ENCODE assay signal across 9 cellular contexts in genomic region chr7:50317697-50318640, GRCh38. TPM values are rescaled to one million over a fixed set of nuclear protein-coding genes. Genes with fewer than 3 reads are reported as not detected.
DNase-seq lines count a peak whose midpoint lies in the region; ATAC-seq and TF ChIP-seq lines count a peak whose summit lies in the region.
"Had no signal": no experiment of that assay in that cellular context is flagged by ENCODE, and none has a peak within 500 bp of the region (broad histone marks: within the 10 kb centered on the region; RNA-seq: fewer than 3 reads in every experiment).

No MANE protein-coding gene starts in this region.

- TF ChIP-seq POLR2A in suprapubic skin (IDR thresholded peaks at IDR 0.05), result no peak

- WGBS in suprapubic skin, result 78% methylated on average over 16 of the region's 16 CpGs

- H3K9me3 Mint-ChIP-seq in stimulated activated effector memory CD8-positive, alpha-beta T cell treated with anti-CD3 and anti-CD28 coated beads, Interleukin-12 subunit alpha, Interleukin-12 subunit beta, amount 100 ng/mL, for 72 hours, result no peaks in the 10 kb centered on the region

- no peak overlapping the region for H3K27ac ChIP-seq in suprapubic skin

- H3K4me1 Mint-ChIP-seq in stimulated activated effector memory CD8-positive, alpha-beta T cell treated with anti-CD3 and anti-CD28 coated beads, Interleukin-12 subunit alpha, Interleukin-12 subunit beta, amount 100 ng/mL, for 72 hours, result peaks cover 99% of the 10 kb centered on the region

- ATAC-seq in GM18909 (IDR thresholded peaks at IDR 0.05; ENCODE audit: poor library complexity, unreplicated experiment) (peak; percentile 1), HG03354 (IDR thresholded peaks at IDR 0.05; ENCODE audit: poor library complexity, severe bottlenecking, unreplicated experiment) (peak; percentile 4), HG03442 (IDR thresholded peaks at IDR 0.05; ENCODE audit: unreplicated experiment) (no peak)
- ATAC-seq in stimulated activated effector memory CD8-positive, alpha-beta T cell treated with anti-CD3 and anti-CD28 coated beads, Interleukin-12 subunit alpha, Interleukin-12 subunit beta, amount 100 ng/mL, for 72 hours, result peak; percentile 57

- TF ChIP-seq CTCF in suprapubic skin (IDR thresholded peaks at IDR 0.05), result no peak

- H3K36me3 ChIP-seq in suprapubic skin, result no peaks in the 10 kb centered on the region

- DNase-seq in activated naive CD4-positive, alpha-beta T cell treated with Interleukin-2 at 50 U/mL for 16 hours, result peak; percentile 39
- DNase-seq in stimulated activated effector memory CD8-positive, alpha-beta T cell treated with anti-CD3 and anti-CD28 coated beads, Interleukin-12 subunit alpha, Interleukin-12 subunit beta, amount 100 ng/mL, for 72 hours (ENCODE audit: low spot score in 2 of 2), result peak in 1 of 2 donors; percentile 70
- no peak for DNase-seq in KBM-7
- DNase-seq in suprapubic skin (ENCODE audit: low spot score in 2 of 2), result no peak
- DNase-seq: DND-41, NCI-H146 had no signal

- H3K9me3 ChIP-seq in suprapubic skin, result no peaks in the 10 kb centered on the region

- H3K4me1 ChIP-seq in suprapubic skin, result no peaks in the 10 kb centered on the region

- in situ Hi-C loops in KBM-7 (cut with MboI; ENCODE audit: low pct_unique_long_range_greater_than_20kb, low sequenced_read_pairs), result no loop called here

- no peaks in the 10 kb centered on the region for H3K27me3 ChIP-seq in suprapubic skin

- TF ChIP-seq EP300 in suprapubic skin (IDR thresholded peaks at IDR 0.05), result no peak

- peak overlapping the region; percentile 84 for H3K4me3 Mint-ChIP-seq in stimulated activated effector memory CD8-positive, alpha-beta T cell treated with anti-CD3 and anti-CD28 coated beads, Interleukin-12 subunit alpha, Interleukin-12 subunit beta, amount 100 ng/mL, for 72 hours

- no peaks in the 10 kb centered on the region for H3K36me3 Mint-ChIP-seq in stimulated activated effector memory CD8-positive, alpha-beta T cell treated with anti-CD3 and anti-CD28 coated beads, Interleukin-12 subunit alpha, Interleukin-12 subunit beta, amount 100 ng/mL, for 72 hours

- no peak overlapping the region for H3K4me3 ChIP-seq in suprapubic skin

- H3K27ac Mint-ChIP-seq in stimulated activated effector memory CD8-positive, alpha-beta T cell treated with anti-CD3 and anti-CD28 coated beads, Interleukin-12 subunit alpha, Interleukin-12 subunit beta, amount 100 ng/mL, for 72 hours, result peak overlapping the region; percentile 89

RNA-seq across cellular contexts. Expression of gene IKZF1, which starts 13.5 kb away (rescaled TPM):
- total RNA-seq in suprapubic skin, result 10 to 100 TPM in 1 of 4 donors, 1 to 10 TPM in 3; 3.2 to 17.5 (median 6.2) TPM
